Comparison of ENCODE assay signal across 10 cellular contexts in genomic region chr7:151008143-151008510, GRCh38. TPM values are rescaled to one million over a fixed set of nuclear protein-coding genes. Genes with fewer than 3 reads are reported as not detected.
A peak's percentile ranks its signal among the peaks of the same experiment; 100 is the strongest.
DNase-seq lines count a peak whose midpoint lies in the region; ATAC-seq and TF ChIP-seq lines count a peak whose summit lies in the region.
"Had no signal": no experiment of that assay in that cellular context is flagged by ENCODE, and none has a peak within 500 bp of the region (broad histone marks: within the 10 kb centered on the region; RNA-seq: fewer than 3 reads in every experiment).

No MANE protein-coding gene starts in this region.

- H3K4me3 Mint-ChIP-seq in CD8-positive, alpha-beta T cell = peak overlapping the region; percentile 82

- no peaks in the 10 kb centered on the region for H3K36me3 ChIP-seq in CD8-positive, alpha-beta T cell (ENCODE audit: insufficient read depth, low read length)
- no peaks in the 10 kb centered on the region for H3K36me3 ChIP-seq in mesendoderm (ENCODE audit: control insufficient read depth, insufficient read depth, low read length)

- no peak overlapping the region for H2BK15ac ChIP-seq in mesendoderm (replicated peaks; ENCODE audit: low read depth)

- H3K9me3 Mint-ChIP-seq in CD8-positive, alpha-beta T cell = no peaks in the 10 kb centered on the region

- no peak overlapping the region for H4K5ac ChIP-seq in mesendoderm (ENCODE audit: low read length)

- H3K27ac ChIP-seq in CD8-positive, alpha-beta T cell (ENCODE audit: low read depth, low read length) = peak overlapping the region; percentile 40
- no peak overlapping the region for H3K27ac ChIP-seq in mesendoderm (ENCODE audit: low read depth, low read length)

- no peak overlapping the region for H3K9ac ChIP-seq in mesendoderm (ENCODE audit: low read length)

- no peak for TF ChIP-seq CTCF in CD8-positive, alpha-beta T cell (IDR thresholded peaks at IDR 0.05)

- peak in 2 of 7 experiments; percentile 42 to 63 for DNase-seq in CD8-positive, alpha-beta T cell
- DNase-seq in MV-4-11 (lab: John Stamatoyannopoulos, UW) (peak; percentile 57), mesendoderm (peak; percentile 90), NCI-H345 treated with DMSO at 0.1 percent for 48 hours (lab: John Stamatoyannopoulos, UW; ENCODE audit: unreplicated experiment) (no peak), inferior parietal cortex (ENCODE audit: extremely low spot score) (no peak)
- peak; percentile 65 for DNase-seq in central memory CD4-positive, alpha-beta T cell
- DNase-seq: HCEC 1CT, NCI-H1417 treated with DMSO at 0.1 percent for 48 hours had no signal

- H3K27me3 Mint-ChIP-seq in CD8-positive, alpha-beta T cell (ENCODE audit: low read depth) = no peaks in the 10 kb centered on the region

- no peak overlapping the region for H2BK120ac ChIP-seq in mesendoderm (ENCODE audit: low read depth, low read length)

- no peaks in the 10 kb centered on the region for H3K27me3 ChIP-seq in CD8-positive, alpha-beta T cell (ENCODE audit: insufficient read depth, low read length)
- H3K27me3 ChIP-seq in mesendoderm (ENCODE audit: insufficient read depth, low read length, poor library complexity) = no peaks in the 10 kb centered on the region

- H3K4me1 Mint-ChIP-seq in CD8-positive, alpha-beta T cell (ENCODE audit: low read depth) = peaks cover 57% of the 10 kb centered on the region

- peak; percentile 58 for ATAC-seq in CD8-positive, alpha-beta T cell
- no peak for ATAC-seq in GM19351 (IDR thresholded peaks at IDR 0.05; ENCODE audit: unreplicated experiment)
- ATAC-seq in HG02938 (IDR thresholded peaks at IDR 0.05; ENCODE audit: unreplicated experiment) = no peak

- no peak overlapping the region for H2AK5ac ChIP-seq in mesendoderm (ENCODE audit: low read length)

- POLR2A ChIA-PET in CD8-positive, alpha-beta T cell (lab: Charles Lee) = interaction anchor here (1.1 to 5.3 kb wide), 4 partner anchors 11 to 24 kb away, joined by 3 to 27 read pairs (median 5); partner anchors contain the start of gene ABCB8

- H3K4me3 ChIP-seq in CD8-positive, alpha-beta T cell (ENCODE audit: low read depth, low read length) = peak overlapping the region; percentile 31
- no peak overlapping the region for H3K4me3 ChIP-seq in mesendoderm (ENCODE audit: low read length)

- no peak overlapping the region for H3K4me2 ChIP-seq in mesendoderm (ENCODE audit: low read length)

- H3K4ac ChIP-seq in mesendoderm (ENCODE audit: low read depth, low read length) = no peak overlapping the region

- H3K36me3 Mint-ChIP-seq in CD8-positive, alpha-beta T cell = no peaks in the 10 kb centered on the region

- no peak overlapping the region for H2BK5ac ChIP-seq in mesendoderm (ENCODE audit: low read length)

- CTCF ChIA-PET in CD8-positive, alpha-beta T cell (lab: Charles Lee) = interaction anchor here (1.0 to 10.3 kb wide), 13 partner anchors 8 to 110 kb away, joined by 3 to 78 read pairs (median 5); no protein-coding TSS in a partner anchor

- no peaks in the 10 kb centered on the region for H3K9me3 ChIP-seq in CD8-positive, alpha-beta T cell (ENCODE audit: low read length)

- H3K18ac ChIP-seq in mesendoderm (ENCODE audit: low read length) = no peak overlapping the region

- no peak overlapping the region for H4K8ac ChIP-seq in mesendoderm (ENCODE audit: low read depth, low read length)

- intact Hi-C loops in CD8-positive, alpha-beta T cell (cut with DNase I, micrococcal nuclease) = no loop called here

- no peaks in the 10 kb centered on the region for H3K79me2 ChIP-seq in mesendoderm (ENCODE audit: control insufficient read depth, insufficient read depth, low read length)

- H3K79me1 ChIP-seq in mesendoderm (ENCODE audit: low read length) = no peaks in the 10 kb centered on the region

- peak overlapping the region; percentile 90 for H3K27ac Mint-ChIP-seq in CD8-positive, alpha-beta T cell

- peaks cover 64% of the 10 kb centered on the region for H3K4me1 ChIP-seq in CD8-positive, alpha-beta T cell (ENCODE audit: insufficient read depth, low read length)
- peaks cover 17% of the 10 kb centered on the region for H3K4me1 ChIP-seq in mesendoderm (ENCODE audit: control insufficient read depth, low read depth, low read length)

- no peak overlapping the region for H3K23ac ChIP-seq in mesendoderm (ENCODE audit: low read length)

- H3K56ac ChIP-seq in mesendoderm (ENCODE audit: low read length) = peak overlapping the region; percentile 40

- WGBS in mesendoderm (ENCODE audit: extremely low coverage, insufficient coverage, low lambda C conversion rate) = no CpG with 5 or more reads among the region's 11 CpGs

RNA-seq across cellular contexts. Expression of gene ATG9B, which starts 16.2 kb away (rescaled TPM):
- 10 to 100 TPM in 1 of 2 experiments, 1 to 10 TPM in 1; 9.2 to 12.7 TPM for total RNA-seq in CD8-positive, alpha-beta T cell
- 1.1 TPM for polyA plus RNA-seq in mesendoderm (2013, experiment 1 of 2)
- 0.53 TPM for polyA plus RNA-seq in mesendoderm (2013, experiment 2 of 2)

RNA-seq across cellular contexts. Expression of gene NOS3, which starts 17.3 kb away (rescaled TPM):
- 1 to 10 TPM; 1.1 to 1.4 TPM for total RNA-seq in CD8-positive, alpha-beta T cell
- 2.6 TPM for polyA plus RNA-seq in mesendoderm (2013, experiment 1 of 2)
- 2.6 TPM for polyA plus RNA-seq in mesendoderm (2013, experiment 2 of 2)

RNA-seq across cellular contexts. Expression of gene ABCB8, which starts 20.1 kb away (rescaled TPM):
- total RNA-seq in CD8-positive, alpha-beta T cell = 10 to 100 TPM; 43.6 to 49.3 TPM
- polyA plus RNA-seq in mesendoderm (2013, experiment 1 of 2) = 7.0 TPM
- polyA plus RNA-seq in mesendoderm (2013, experiment 2 of 2) = 6.8 TPM

RNA-seq across cellular contexts. Expression of gene KCNH2, which starts 30.0 kb away (rescaled TPM):
- total RNA-seq in CD8-positive, alpha-beta T cell = under 1 TPM; 0.90 to 0.97 TPM
- polyA plus RNA-seq in mesendoderm (2013, experiment 1 of 2) = 0.93 TPM
- polyA plus RNA-seq in mesendoderm (2013, experiment 2 of 2) = 0.73 TPM

RNA-seq across cellular contexts. Expression of gene ASIC3, which starts 40.2 kb away (rescaled TPM):
- 1 to 10 TPM; 6.7 to 8.6 TPM for total RNA-seq in CD8-positive, alpha-beta T cell
- polyA plus RNA-seq in mesendoderm (2013, experiment 1 of 2) = 0.27 TPM
- 0.31 TPM for polyA plus RNA-seq in mesendoderm (2013, experiment 2 of 2)

Comparison
In these comparisons a context has a peak if more than half of its experiments do, and no peak if none do; other contexts are left out.
1. DNase-seq: peak in MV-4-11 (single experiment), central memory CD4-positive, alpha-beta T cell (single experiment) and mesendoderm (single experiment); none in NCI-H345 treated with DMSO at 0.1 percent for 48 hours (single experiment) and inferior parietal cortex (single experiment).